ENCODE assay signal across 2 cellular contexts in genomic region chr11:64745219-64745522, GRCh38.
A peak's percentile ranks its signal among the peaks of the same experiment; 100 is the strongest.
TF ChIP-seq lines count a peak whose summit lies in the region.

No MANE protein-coding gene starts in this region.

TF ChIP-seq in HEK293, 187 proteins besides CTCF, POLR2A, EP300 and RAD21:
- TF ChIP-seq ZNF792 (tag by site-specific recombination; IDR thresholded peaks at IDR 0.05) (no peak), ZFHX2 (tag by site-specific recombination; conservative IDR thresholded peaks at IDR 0.05) (peak; percentile 34), KLF1 (tag by site-specific recombination; IDR thresholded peaks at IDR 0.05) (peak; percentile 92), ZIC2 (tag by site-specific recombination; IDR thresholded peaks at IDR 0.05) (0 out of 2 replicates have a peak, but pooled peaks have one; percentile 29), GLIS2 (tag by site-specific recombination; IDR thresholded peaks at IDR 0.05) (0 out of 2 replicates have a peak, but pooled peaks have one; percentile 31), ZNF24 (tag by site-specific recombination; IDR thresholded peaks at IDR 0.05) (no peak), ZNF335 (tag by site-specific recombination; conservative IDR thresholded peaks at IDR 0.05) (peak; percentile 34), ZBTB8A (tag by site-specific recombination; IDR thresholded peaks at IDR 0.05) (peak; percentile 34; the same call in 1 of the 2 replicates), GLIS1 (tag by site-specific recombination; IDR thresholded peaks at IDR 0.05) (peak; percentile 26; the same call in 1 of the 2 replicates), PATZ1 (tag by site-specific recombination; IDR thresholded peaks at IDR 0.05) (peak; percentile 70), ZBTB20 (tag by site-specific recombination; IDR thresholded peaks at IDR 0.05) (peak; percentile 46; the same call in 1 of the 2 replicates)

TF ChIP-seq in K562, 482 proteins besides CTCF, POLR2A, EP300 and RAD21 (continues in another document):
- TF ChIP-seq CEBPB (tag; IDR thresholded peaks at IDR 0.05) (no peak), ZNF445 (CRISPR knock-in tag; IDR thresholded peaks at IDR 0.05; ENCODE audit: low read depth) (no peak), VEZF1 (CRISPR knock-in tag; IDR thresholded peaks at IDR 0.05) (0 out of 2 replicates have a peak, but pooled peaks have one; percentile 29), GTF2E2 (tag; IDR thresholded peaks at IDR 0.05) (0 out of 2 replicates have a peak, but pooled peaks have one; percentile 47), GATAD2A (IDR thresholded peaks at IDR 0.05) (peak; percentile 52; the same call in 1 of the 2 replicates), BCOR (IDR thresholded peaks at IDR 0.05) (no peak), MYC (IDR thresholded peaks at IDR 0.05; ENCODE audit: low read depth, low read length) (0 out of 2 replicates have a peak, but pooled peaks have one; percentile 21), MYC (CRISPR knock-in tag; IDR thresholded peaks at IDR 0.05; ENCODE audit: borderline replicate concordance, low read depth) (no peak), ZNF668 (CRISPR knock-in tag; IDR thresholded peaks at IDR 0.05) (no peak), HDAC2 (IDR thresholded peaks at IDR 0.05) (no peak), YY1 (IDR thresholded peaks at IDR 0.05; ENCODE audit: borderline replicate concordance in 1 of 3, control insufficient read depth in 1 of 3, extremely low read depth in 1 of 3, insufficient read depth in 3 of 3, insufficient read length in 1 of 3, insufficient replicate concordance in 2 of 3, low read depth in 1 of 3, low read length in 2 of 3) (peak in 1 of 3 experiments; percentile 14), TOE1 (IDR thresholded peaks at IDR 0.05; ENCODE audit: borderline replicate concordance) (no peak), TOE1 (CRISPR knock-in tag; IDR thresholded peaks at IDR 0.05; ENCODE audit: borderline replicate concordance, low read depth) (no peak), CBFA2T3 (IDR thresholded peaks at IDR 0.05) (peak; percentile 48), CHD1 (IDR thresholded peaks at IDR 0.05; ENCODE audit: low read length) (peak; percentile 84), GTF3C2 (IDR thresholded peaks at IDR 0.05; ENCODE audit: borderline replicate concordance, extremely low read depth, insufficient read length) (no peak), RBM15 (IDR thresholded peaks at IDR 0.05; ENCODE audit: insufficient read depth, low read length) (no peak), ZNF449 (CRISPR knock-in tag; IDR thresholded peaks at IDR 0.05) (no peak), TRIM28 (IDR thresholded peaks at IDR 0.05) (no peak), MAX (CRISPR knock-in tag; IDR thresholded peaks at IDR 0.05) (0 out of 2 replicates have a peak, but pooled peaks have one; percentile 25), ESRRB (CRISPR knock-in tag; IDR thresholded peaks at IDR 0.05; ENCODE audit: borderline replicate concordance) (no peak), BHLHE40 (IDR thresholded peaks at IDR 0.05; ENCODE audit: low read length) (no peak), ZSCAN29 (IDR thresholded peaks at IDR 0.05) (no peak), PCBP1 (IDR thresholded peaks at IDR 0.05; ENCODE audit: low read depth, low read length, poor library complexity, severe bottlenecking) (peak; percentile 42), PTTG1 (tag; IDR thresholded peaks at IDR 0.05; ENCODE audit: low read depth) (no peak), FOXP1 (CRISPR knock-in tag; IDR thresholded peaks at IDR 0.05) (peak; percentile 74; the same call in 1 of the 2 replicates), MBD1 (CRISPR knock-in tag; IDR thresholded peaks at IDR 0.05) (no peak), DNMT1 (IDR thresholded peaks at IDR 0.05) (no peak), TAL1 (IDR thresholded peaks at IDR 0.05) (0 out of 2 replicates have a peak, but pooled peaks have one; percentile 14), STAG1 (CRISPR knock-in tag; IDR thresholded peaks at IDR 0.05; ENCODE audit: borderline replicate concordance) (peak; percentile 40; the same call in 1 of the 2 replicates), CBFA2T2 (conservative IDR thresholded peaks at IDR 0.05) (0 out of 2 replicates have a peak, but pooled peaks have one; percentile 8), THRA (IDR thresholded peaks at IDR 0.05) (no peak), ETV5 (CRISPR knock-in tag; IDR thresholded peaks at IDR 0.05; ENCODE audit: low read depth) (no peak), ADNP (tag; IDR thresholded peaks at IDR 0.05) (no peak), ZNF124 (CRISPR knock-in tag; IDR thresholded peaks at IDR 0.05) (no peak), ID3 (CRISPR knock-in tag; IDR thresholded peaks at IDR 0.05) (no peak), ID3 (tag; IDR thresholded peaks at IDR 0.05) (no peak), UBTF (IDR thresholded peaks at IDR 0.05; ENCODE audit: borderline replicate concordance in 1 of 2, low read depth in 2 of 2, low read length in 2 of 2) (no peak), ELF1 (tag; IDR thresholded peaks at IDR 0.05) (no peak), POLR2G (IDR thresholded peaks at IDR 0.05; ENCODE audit: low read depth, low read length) (peak; percentile 64; the same call in 1 of the 2 replicates), NFRKB (IDR thresholded peaks at IDR 0.05; ENCODE audit: low read depth) (peak; percentile 64; the same call in 1 of the 2 replicates), ARID4B (CRISPR knock-in tag; IDR thresholded peaks at IDR 0.05) (peak; percentile 39; the same call in 1 of the 2 replicates), ZC3H4 (CRISPR knock-in tag; IDR thresholded peaks at IDR 0.05; ENCODE audit: borderline replicate concordance) (0 out of 2 replicates have a peak, but pooled peaks have one; percentile 52), GABPA (tag; conservative IDR thresholded peaks at IDR 0.05; ENCODE audit: low read depth) (peak; percentile 65)
